15 cellular contexts compared by ENCODE assay signal in the genomic region with DNA sequence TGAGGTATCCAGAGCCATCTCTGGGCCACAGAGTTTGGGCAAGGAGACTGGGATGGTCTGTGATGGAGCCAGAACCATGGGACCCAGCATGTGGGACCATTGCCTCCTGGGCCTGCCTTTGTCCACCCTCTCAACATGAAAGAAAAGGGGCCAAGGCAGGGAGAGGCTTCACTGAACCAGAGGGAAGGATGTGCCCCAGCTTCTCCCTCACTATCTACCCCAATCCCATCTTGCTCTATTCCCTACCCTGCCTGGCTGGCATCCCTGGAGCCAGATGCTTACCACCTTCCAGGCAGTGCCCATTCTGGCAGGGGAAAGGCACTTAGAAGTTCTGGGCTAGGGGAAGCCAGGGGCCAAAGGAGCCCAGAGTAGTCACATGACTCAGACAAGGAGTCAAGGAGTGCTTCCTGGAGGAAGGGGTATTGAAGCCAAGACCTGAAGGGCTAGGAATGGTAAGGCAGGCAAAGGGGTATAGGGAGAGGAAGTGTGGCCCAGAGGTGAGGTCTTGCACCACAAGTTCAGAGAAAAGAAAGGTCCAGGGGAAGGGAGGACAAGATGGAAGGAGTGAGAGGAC. TPM values are rescaled to one million over a fixed set of nuclear protein-coding genes. Genes with fewer than 3 reads are reported as not detected.
DNase-seq lines count a peak whose midpoint lies in the region; ATAC-seq and TF ChIP-seq lines count a peak whose summit lies in the region.
"Had no signal": no experiment of that assay in that cellular context is flagged by ENCODE, and none has a peak within 500 bp of the region (broad histone marks: within the 10 kb centered on the region; RNA-seq: fewer than 3 reads in every experiment).

No MANE protein-coding gene starts in this region.

- ATAC-seq in natural killer cell (no peak), psoas muscle (no peak), HG02588 (IDR thresholded peaks at IDR 0.05; ENCODE audit: unreplicated experiment) (no peak)
- ATAC-seq: foreskin keratinocyte had no signal

- H3K36me3 Mint-ChIP-seq in natural killer cell = no peaks in the 10 kb centered on the region

- DNase-seq in AG04450 (ENCODE audit: low read depth, low spot score) = no peak
- DNase-seq in SJSA1 (ENCODE audit: low read depth in 1 of 2, low spot score in 2 of 2) = peak in 1 of 2 experiments; percentile 37
- peak; percentile 36 for DNase-seq in ecto neural progenitor cell (ENCODE audit: low spot score)
- DNase-seq in natural killer cell = no peak
- no peak for DNase-seq in psoas muscle
- DNase-seq in DMS53 (lab: John Stamatoyannopoulos, UW) = no peak
- DNase-seq: activated CD4-positive, alpha-beta T cell treated with anti-CD3 and anti-CD28 coated beads, Interleukin-2, amount 50 U/mL, for 4 hours; activated effector memory CD4-positive, alpha-beta T cell treated with anti-CD3 and anti-CD28 coated beads, Interleukin-2, amount 50 U/mL, for 16 hours; AML-193; effector memory CD4-positive, alpha-beta T cell; foreskin keratinocyte; NCI-H345; thyroid gland had no signal

- no peak overlapping the region for H3K9ac ChIP-seq in rectal smooth muscle tissue (ENCODE audit: low read length)

- H3K27ac Mint-ChIP-seq in natural killer cell = no peak overlapping the region

- H3K4me3 Mint-ChIP-seq in natural killer cell = no peak overlapping the region

- peaks cover 0 to 2% of the 10 kb centered on the region in 2 donors for H3K27me3 Mint-ChIP-seq in natural killer cell (ENCODE audit: low read depth in 2 of 2)

- no peaks in the 10 kb centered on the region for H3K27me3 ChIP-seq in AG04450 (ENCODE audit: control insufficient read depth, insufficient read depth, low read length)
- no peaks in the 10 kb centered on the region for H3K27me3 ChIP-seq in SJSA1 (replicated peaks)
- H3K27me3 ChIP-seq in rectal smooth muscle tissue (ENCODE audit: control insufficient read depth, insufficient read depth, low read length) = no peaks in the 10 kb centered on the region
- H3K27me3 ChIP-seq in psoas muscle (ENCODE audit: insufficient read depth in 3 of 3, low read length in 2 of 3) = no peaks in the 10 kb centered on the region
- H3K27me3 ChIP-seq: foreskin keratinocyte, thyroid gland had no signal

- H3K4me1 ChIP-seq in SJSA1 (replicated peaks) (peaks cover 84% of the 10 kb centered on the region), rectal smooth muscle tissue (ENCODE audit: control insufficient read depth, insufficient read depth, low read length) (peaks cover 72% of the 10 kb centered on the region), psoas muscle (peaks cover 5% of the 10 kb centered on the region)

- H3K36me3 ChIP-seq in SJSA1 (peaks cover 91% of the 10 kb centered on the region), rectal smooth muscle tissue (ENCODE audit: control insufficient read depth, insufficient read depth, low read length) (peaks cover 12% of the 10 kb centered on the region), psoas muscle (ENCODE audit: insufficient read depth in 1 of 2, low read depth in 1 of 2) (peaks cover 0 to 4% of the 10 kb centered on the region in 2 donors)
- H3K36me3 ChIP-seq: thyroid gland had no signal

- no peaks in the 10 kb centered on the region for H3K9me3 Mint-ChIP-seq in natural killer cell

- POLR2A ChIA-PET in AG04450 (lab: Yijun Ruan, JAX) = no interaction called here

- intact Hi-C loops in natural killer cell (cut with micrococcal nuclease) = no loop called here
- intact Hi-C loops in psoas muscle (cut with DNase I) = no loop called here

- TF ChIP-seq CTCF in AG04450 (IDR thresholded peaks at IDR 0.05; ENCODE audit: low read depth, low read length) (no peak), natural killer cell (IDR thresholded peaks at IDR 0.05) (no peak), psoas muscle (IDR thresholded peaks at IDR 0.05) (no peak)

- CTCF ChIA-PET in AG04450 (lab: Charles Lee) = interaction anchor here (1.3 to 1.6 kb wide), 2 partner anchors 15 to 29 kb away, joined by 3 read pairs; no protein-coding TSS in a partner anchor

- no peaks in the 10 kb centered on the region; the same call in 1 of the 2 replicates for H3K9me3 ChIP-seq in AG04450 (ENCODE audit: control insufficient read depth, insufficient read depth, low read length)
- H3K9me3 ChIP-seq in SJSA1 (replicated peaks) = no peaks in the 10 kb centered on the region
- H3K9me3 ChIP-seq in psoas muscle = no peaks in the 10 kb centered on the region
- H3K9me3 ChIP-seq: thyroid gland had no signal

- peak overlapping the region; percentile 31 for H3K27ac ChIP-seq in AG04450 (ENCODE audit: low read depth, low read length)
- H3K27ac ChIP-seq in SJSA1 = peak overlapping the region; percentile 92
- peak overlapping the region; percentile 99 for H3K27ac ChIP-seq in rectal smooth muscle tissue (ENCODE audit: low read depth, low read length)
- no peak overlapping the region for H3K27ac ChIP-seq in psoas muscle
- H3K27ac ChIP-seq: foreskin keratinocyte, thyroid gland had no signal

- H3K4me3 ChIP-seq in AG04450 (ENCODE audit: low read depth, low read length) (no peak overlapping the region), SJSA1 (no peak overlapping the region), rectal smooth muscle tissue (ENCODE audit: low read length) (no peak overlapping the region), psoas muscle (no peak overlapping the region)
- H3K4me3 ChIP-seq: thyroid gland had no signal

- H3K4me1 Mint-ChIP-seq in natural killer cell = peaks cover 0 to 9% of the 10 kb centered on the region in 2 donors

RNA-seq across cellular contexts. Expression of gene PDLIM4, which starts 9.8 kb away (rescaled TPM):
- polyA plus RNA-seq in AG04450 (2011; rRNA removed) (43.4 and 64.2 TPM in 2 replicates), psoas muscle (1 to 10 TPM; 1.8 to 6.4 (median 3.0) TPM)
- polyA minus RNA-seq in AG04450 (2011; rRNA and poly(A)+ RNA removed) = 52.0 and 86.8 TPM in 2 replicates
- 52.2 and 94.1 TPM in 2 replicates for total RNA-seq in SJSA1 (2014; rRNA removed; shearing (Covaris generic))
- total RNA-seq in natural killer cell (not detected), psoas muscle (1 to 10 TPM; 3.2 to 6.6 (median 5.6) TPM)

RNA-seq across cellular contexts. Expression of gene SLC22A4, which starts 26.9 kb away (rescaled TPM):
- polyA plus RNA-seq in AG04450 (2011; rRNA removed) (3.0 and 3.1 TPM in 2 replicates), psoas muscle (10 to 100 TPM in 1 of 3 donors, 1 to 10 TPM in 2; 1.1 to 17.5 (median 5.6) TPM)
- 2.4 and 2.5 TPM in 2 replicates for polyA minus RNA-seq in AG04450 (2011; rRNA and poly(A)+ RNA removed)
- total RNA-seq in SJSA1 (2014; rRNA removed; shearing (Covaris generic)) = 3.8 and 4.4 TPM in 2 replicates
- total RNA-seq in natural killer cell (1 to 10 TPM in 1 of 3 donors, under 1 TPM in 2; 0.14 to 2.3 (median 0.27) TPM), psoas muscle (10 to 100 TPM in 1 of 4 donors, 1 to 10 TPM in 3; 1.9 to 14.0 (median 2.7) TPM)

RNA-seq across cellular contexts. Expression of gene P4HA2, which starts 39.6 kb away (rescaled TPM):
- polyA plus RNA-seq in AG04450 (2011; rRNA removed) (178 and 186 TPM in 2 replicates), psoas muscle (10 to 100 TPM; 10.2 to 13.7 (median 13.0) TPM)
- 114 and 128 TPM in 2 replicates for polyA minus RNA-seq in AG04450 (2011; rRNA and poly(A)+ RNA removed)
- 222 and 261 TPM in 2 replicates for total RNA-seq in SJSA1 (2014; rRNA removed; shearing (Covaris generic))
- total RNA-seq in natural killer cell (under 1 TPM in 1 of 3 donors, not detected in 2; 0.20 TPM), psoas muscle (10 to 100 TPM; 12.5 to 21.6 (median 16.6) TPM)

Comparison
In these comparisons a context has a peak if more than half of its experiments do, and no peak if none do; other contexts are left out.
1. RNA of gene P4HA2, which starts 39.6 kb away (total RNA-seq): 222 to 261 TPM in SJSA1 and 12.5 to 21.6 TPM in psoas muscle; 0.20 TPM in natural killer cell; every median in the first group is over 10 times any median in the second.